In genomic region chr1:36170643-36171412, GRCh38 we compare ENCODE assay signal across 20 cellular contexts. TPM values are rescaled to one million over a fixed set of nuclear protein-coding genes. Genes with fewer than 3 reads are reported as not detected.
DNase-seq lines count a peak whose midpoint lies in the region; ATAC-seq and TF ChIP-seq lines count a peak whose summit lies in the region.
"Had no signal": no experiment of that assay in that cellular context is flagged by ENCODE, and none has a peak within 500 bp of the region (broad histone marks: within the 10 kb centered on the region; RNA-seq: fewer than 3 reads in every experiment).

No MANE protein-coding gene starts in this region.

- H3K4me3 Mint-ChIP-seq in CD4-positive, alpha-beta T cell = no peak overlapping the region
- H3K4me3 Mint-ChIP-seq: memory B cell had no signal

- peaks cover 34% of the 10 kb centered on the region for H3K4me1 Mint-ChIP-seq in CD4-positive, alpha-beta T cell (ENCODE audit: low read depth)

- H3K4me1 ChIP-seq in RWPE2 (ENCODE audit: insufficient read depth, poor library complexity, severe bottlenecking) (peaks cover 51% of the 10 kb centered on the region), esophagus squamous epithelium (peaks cover 28 to 99% (median 66%) of the 10 kb centered on the region in 3 donors), osteoblast (ENCODE audit: insufficient read depth, low read length) (peaks cover 27% of the 10 kb centered on the region)
- H3K4me1 ChIP-seq: colonic mucosa had no signal

- ATAC-seq in CD4-positive, alpha-beta T cell (ENCODE audit: poor library complexity) = no peak
- 0 out of 3 replicates have a peak, but pooled peaks have one; percentile 3 for ATAC-seq in RWPE2 (ENCODE audit: low read depth)
- no peak for ATAC-seq in GM19328 (IDR thresholded peaks at IDR 0.05; ENCODE audit: unreplicated experiment)
- ATAC-seq in GM18511 (IDR thresholded peaks at IDR 0.05; ENCODE audit: unreplicated experiment) = no peak
- ATAC-seq: PC-3 had no signal

- H3K4me2 ChIP-seq in osteoblast (ENCODE audit: insufficient read depth, low read length) = no peak overlapping the region
- H3K4me2 ChIP-seq: BLaER1 had no signal

- H3K79me2 ChIP-seq in osteoblast (ENCODE audit: insufficient read depth, low read length) = peaks cover 98% of the 10 kb centered on the region

- H3K36me3 ChIP-seq in RWPE2 (ENCODE audit: low read depth) (peaks cover 85% of the 10 kb centered on the region), esophagus squamous epithelium (peaks cover 34 to 79% (median 40%) of the 10 kb centered on the region in 3 donors), osteoblast (ENCODE audit: insufficient read depth, low read length) (peaks cover 58% of the 10 kb centered on the region)

- H3K27me3 Mint-ChIP-seq in CD4-positive, alpha-beta T cell = no peaks in the 10 kb centered on the region
- H3K27me3 Mint-ChIP-seq: memory B cell had no signal

- H3K9me3 ChIP-seq in CD4-positive, alpha-beta T cell (ENCODE audit: control insufficient read depth, low read length) = no peaks in the 10 kb centered on the region
- H3K9me3 ChIP-seq in RWPE2 (ENCODE audit: severe bottlenecking) (no peaks in the 10 kb centered on the region), esophagus squamous epithelium (no peaks in the 10 kb centered on the region), osteoblast (ENCODE audit: low read depth, low read length) (no peaks in the 10 kb centered on the region)
- H3K9me3 ChIP-seq: BLaER1, colonic mucosa had no signal

- DNase-seq in CD4-positive, alpha-beta T cell = no peak
- no peak for DNase-seq in RWPE2 (ENCODE audit: low spot score)
- no peak for DNase-seq in esophagus squamous epithelium (lab: John Stamatoyannopoulos, UW)
- peak; percentile 68 for DNase-seq in osteoblast (ENCODE audit: insufficient read length, low spot score, missing footprints)
- DNase-seq in SKM-1 (lab: John Stamatoyannopoulos, UW; ENCODE audit: unreplicated experiment) = no peak
- no peak for DNase-seq in NCI-H1048 (lab: John Stamatoyannopoulos, UW)
- DNase-seq: activated CD4-positive, alpha-beta T cell treated with anti-CD3 and anti-CD28 coated beads, Interleukin-2, amount 50 U/mL, for 4 hours; activated gamma-delta T cell; colonic mucosa; NCI-H1694 treated with DMSO at 0.1 percent for 48 hours; NCI-H510A treated with DMSO at 0.1 percent for 48 hours; PC-3; stimulated activated CD4-positive, alpha-beta T cell treated with anti-CD3 and anti-CD28 coated beads, Interleukin-15, amount 100 ng/mL, for 24 hours; trophoblast cell had no signal

- H3K27me3 ChIP-seq in CD4-positive, alpha-beta T cell (ENCODE audit: control insufficient read depth, insufficient read depth, low read length) = no peaks in the 10 kb centered on the region
- H3K27me3 ChIP-seq in RWPE2 (ENCODE audit: insufficient read depth, poor library complexity, severe bottlenecking) (no peaks in the 10 kb centered on the region), esophagus squamous epithelium (no peaks in the 10 kb centered on the region), osteoblast (ENCODE audit: insufficient read depth, low read length) (no peaks in the 10 kb centered on the region)
- H3K27me3 ChIP-seq: BLaER1, colonic mucosa had no signal

- no peaks in the 10 kb centered on the region for H3K9me3 Mint-ChIP-seq in CD4-positive, alpha-beta T cell
- H3K9me3 Mint-ChIP-seq: memory B cell had no signal

- POLR2A ChIA-PET in CD4-positive, alpha-beta T cell (lab: Charles Lee) = interaction anchor here (0.9 to 2.0 kb wide), 4 partner anchors 9 to 53 kb away, joined by 3 to 10 read pairs (median 6); partner anchors contain the start of genes MAP7D1 and THRAP3

- no peak overlapping the region for H2AFZ ChIP-seq in osteoblast (ENCODE audit: low read length)
- H2AFZ ChIP-seq: parathyroid adenoma had no signal

- intact Hi-C loops in CD4-positive, alpha-beta T cell (cut with DNase I, micrococcal nuclease) = no loop called here
- intact Hi-C loops in esophagus squamous epithelium (cut with DNase I) = no loop called here

- CTCF ChIA-PET in CD4-positive, alpha-beta T cell (lab: Charles Lee) = interaction anchor here (0.6 to 1.5 kb wide), 2 partner anchors 21 to 38 kb away, joined by 3 to 6 read pairs; partner anchors contain the start of gene TRAPPC3

- peaks cover 81% of the 10 kb centered on the region for H4K20me1 ChIP-seq in osteoblast (ENCODE audit: insufficient read depth, low read length)

- H3K27ac Mint-ChIP-seq in CD4-positive, alpha-beta T cell = peak overlapping the region; percentile 66
- H3K27ac Mint-ChIP-seq: memory B cell had no signal

- H3K36me3 Mint-ChIP-seq in CD4-positive, alpha-beta T cell (ENCODE audit: low read depth) = peaks cover 77% of the 10 kb centered on the region

- TF ChIP-seq CTCF in CD4-positive, alpha-beta T cell (IDR thresholded peaks at IDR 0.05) = no peak
- TF ChIP-seq CTCF in RWPE2 (IDR thresholded peaks at IDR 0.05; ENCODE audit: poor library complexity, severe bottlenecking) (no peak), esophagus squamous epithelium (IDR thresholded peaks at IDR 0.05) (no peak), osteoblast (IDR thresholded peaks at IDR 0.05; ENCODE audit: extremely low read depth, low read depth, low read length) (no peak)

- H3K4me3 ChIP-seq in RWPE2 (ENCODE audit: severe bottlenecking) (no peak overlapping the region), esophagus squamous epithelium (no peak overlapping the region), osteoblast (ENCODE audit: insufficient read depth, low read length) (no peak overlapping the region)
- H3K4me3 ChIP-seq: BLaER1, colonic mucosa had no signal

- TF ChIP-seq POLR2A in esophagus squamous epithelium (IDR thresholded peaks at IDR 0.05) = no peak

- H3K27ac ChIP-seq in CD4-positive, alpha-beta T cell (ENCODE audit: low read depth, low read length) = no peak overlapping the region
- H3K27ac ChIP-seq in RWPE2 (ENCODE audit: poor library complexity, severe bottlenecking) (peak overlapping the region; percentile 97), esophagus squamous epithelium (peak overlapping the region; percentile 67 to 78 (median 77)), osteoblast (ENCODE audit: low read depth, low read length) (peak overlapping the region; percentile 17)
- H3K27ac ChIP-seq: BLaER1, colonic mucosa, parathyroid adenoma had no signal

- 55 to 84% methylated on average over 2 to 6 of the region's 12 CpGs for WGBS in esophagus squamous epithelium, 2 donors

RNA-seq across cellular contexts. Expression of gene MAP7D1, which starts 14.9 kb away (rescaled TPM):
- 100 to 1,000 TPM; 156 to 163 TPM for total RNA-seq in CD4-positive, alpha-beta T cell
- 100 to 1,000 TPM in 2 of 4 donors, 10 to 100 TPM in 2; 59.4 to 180 (median 92.9) TPM for total RNA-seq in esophagus squamous epithelium
- 106 and 132 TPM in 2 replicates for total RNA-seq in osteoblast

RNA-seq across cellular contexts. Expression of gene TRAPPC3, which starts 21.5 kb away (rescaled TPM):
- total RNA-seq in CD4-positive, alpha-beta T cell = 10 to 100 TPM; 18.4 to 21.3 TPM
- 100 to 1,000 TPM in 2 of 4 donors, 10 to 100 TPM in 2; 68.3 to 132 (median 112) TPM for total RNA-seq in esophagus squamous epithelium
- total RNA-seq in osteoblast = 93.4 and 111 TPM in 2 replicates

RNA-seq across cellular contexts. Expression of gene COL8A2, which starts 45.8 kb away (rescaled TPM):
- under 1 TPM; 0.05 to 0.06 TPM for total RNA-seq in CD4-positive, alpha-beta T cell
- 1 to 10 TPM; 4.0 to 7.4 (median 5.1) TPM for total RNA-seq in esophagus squamous epithelium
- 12.7 and 15.2 TPM in 2 replicates for total RNA-seq in osteoblast
- total RNA-seq: T-helper 2 cell treated with Interferon-gamma antibody and Interleukin-4, amounts not matched to agents 100 ng/mL and 5 ng/mL, for 36 hours had no signal

RNA-seq across cellular contexts. Expression of gene THRAP3, which starts 53.4 kb away (rescaled TPM):
- total RNA-seq in CD4-positive, alpha-beta T cell = 10 to 100 TPM; 68.7 to 76.1 TPM
- total RNA-seq in esophagus squamous epithelium = 10 to 100 TPM; 56.5 to 83.5 (median 73.6) TPM
- 127 and 137 TPM in 2 replicates for total RNA-seq in osteoblast

Comparison
In these comparisons a context has a peak if more than half of its experiments do, and no peak if none do; other contexts are left out.
1. RNA of gene COL8A2, which starts 45.8 kb away (total RNA-seq): 12.7 to 15.2 TPM in osteoblast and 4.0 to 7.4 TPM in esophagus squamous epithelium; 0.05 to 0.06 TPM in CD4-positive, alpha-beta T cell; every median in the first group is over 4 times any median in the second.